10 cellular contexts compared by ENCODE assay signal in the genomic region with DNA sequence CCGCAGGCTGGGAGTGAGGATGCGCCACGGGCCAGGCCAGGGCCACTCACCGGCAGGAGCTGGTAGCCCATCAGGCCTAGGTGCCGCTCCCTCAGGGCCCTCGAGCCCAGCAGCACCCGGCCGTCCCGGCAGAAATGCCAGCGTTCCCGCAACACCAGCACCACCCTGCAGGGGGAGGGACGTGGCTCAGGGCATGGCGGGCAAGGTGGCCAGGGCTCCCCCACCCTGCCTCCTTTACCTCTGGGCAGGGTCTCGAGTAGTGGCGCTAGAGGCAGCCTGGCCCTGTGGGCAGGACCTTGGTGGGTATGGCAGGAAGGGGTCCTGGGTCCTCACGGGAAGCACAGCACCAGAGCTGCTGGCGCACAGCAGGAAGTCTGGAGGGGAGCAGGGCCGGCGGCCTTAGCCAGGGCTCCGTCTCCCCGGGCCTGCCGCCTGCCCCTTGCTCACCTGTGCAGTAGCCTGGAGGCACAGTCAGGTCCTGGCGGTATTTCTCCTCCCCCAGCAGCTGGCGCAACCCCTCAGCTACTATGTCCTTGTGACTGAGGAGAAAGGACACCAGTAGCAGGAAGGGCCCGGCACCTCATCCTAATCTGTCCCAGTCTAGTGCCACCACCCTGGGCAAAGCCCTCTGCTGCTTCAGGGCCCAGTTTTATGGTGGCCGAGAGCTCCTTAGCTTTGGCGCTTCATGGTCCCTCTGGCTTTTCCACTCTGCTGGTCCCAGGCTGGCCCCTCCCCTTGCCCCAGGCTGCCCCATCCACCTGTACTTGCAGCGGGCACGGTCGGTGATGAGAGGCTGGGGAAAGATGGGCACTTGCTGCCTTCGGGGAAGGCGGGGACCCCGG. TPM values are rescaled to one million over a fixed set of nuclear protein-coding genes. Genes with fewer than 3 reads are reported as not detected.
DNase-seq lines count a peak whose midpoint lies in the region; ATAC-seq and TF ChIP-seq lines count a peak whose summit lies in the region.
"Had no signal": no experiment of that assay in that cellular context is flagged by ENCODE, and none has a peak within 500 bp of the region (broad histone marks: within the 10 kb centered on the region; RNA-seq: fewer than 3 reads in every experiment).

No MANE protein-coding gene starts in this region.

- peaks cover 32% of the 10 kb centered on the region for H3K36me3 ChIP-seq in osteoblast (ENCODE audit: insufficient read depth, low read length)

- peak; percentile 43 for TF ChIP-seq CTCF in osteoblast (IDR thresholded peaks at IDR 0.05; ENCODE audit: extremely low read depth, low read depth, low read length)

- peaks cover 31% of the 10 kb centered on the region for H3K79me2 ChIP-seq in osteoblast (ENCODE audit: insufficient read depth, low read length)

- H3K9me3 ChIP-seq in osteoblast (ENCODE audit: low read depth, low read length) = no peaks in the 10 kb centered on the region

- H3K4me2 ChIP-seq in osteoblast (ENCODE audit: insufficient read depth, low read length) = no peak overlapping the region

- no peaks in the 10 kb centered on the region for H3K27me3 ChIP-seq in osteoblast (ENCODE audit: insufficient read depth, low read length)

- DNase-seq in DMS79 treated with DMSO at 0.1 percent for 48 hours (lab: John Stamatoyannopoulos, UW) = peak; percentile 37
- DNase-seq in DMS79 (lab: John Stamatoyannopoulos, UW) = no peak
- peak; percentile 31 for DNase-seq in KBM-7
- peak; percentile 68 for DNase-seq in ecto neural progenitor cell (ENCODE audit: low spot score)
- peak; percentile 90 for DNase-seq in osteoblast (ENCODE audit: insufficient read length, low spot score, missing footprints)
- DNase-seq in stimulated activated naive CD8-positive, alpha-beta T cell treated with anti-CD3 and anti-CD28 coated beads, Interleukin-15, Interleukin-2, amounts not matched to agents 100 U/mL and 50 U/mL, for 24 hours = no peak
- DNase-seq: activated B cell treated with CpG ODN at 0.5 μM for 24 hours, NCI-H1092 treated with DMSO at 0.1 percent for 48 hours had no signal

- in situ Hi-C loops in KBM-7 (cut with MboI; ENCODE audit: low pct_unique_long_range_greater_than_20kb, low sequenced_read_pairs) = no loop called here

- H3K4me1 ChIP-seq in osteoblast (ENCODE audit: insufficient read depth, low read length) = peaks cover 20% of the 10 kb centered on the region

- H4K20me1 ChIP-seq in osteoblast (ENCODE audit: insufficient read depth, low read length) = peaks cover 21% of the 10 kb centered on the region

- no peak overlapping the region for H3K27ac ChIP-seq in osteoblast (ENCODE audit: low read depth, low read length)

- no peak for ATAC-seq in GM21447 (IDR thresholded peaks at IDR 0.05; ENCODE audit: unreplicated experiment)
- ATAC-seq in stimulated activated naive CD8-positive, alpha-beta T cell treated with anti-CD3 and anti-CD28 coated beads, Interleukin-15, Interleukin-2, amounts not matched to agents 100 U/mL and 50 U/mL, for 24 hours = no peak
- ATAC-seq in GM18870 (IDR thresholded peaks at IDR 0.05; ENCODE audit: unreplicated experiment) = no peak

- H3K4me3 ChIP-seq in osteoblast (ENCODE audit: insufficient read depth, low read length) = no peak overlapping the region

- H2AFZ ChIP-seq in osteoblast (ENCODE audit: low read length) = no peak overlapping the region

RNA-seq across cellular contexts. Expression of gene FASTK, which starts 3.5 kb away (rescaled TPM):
- 87.6 and 95.2 TPM in 2 replicates for total RNA-seq in osteoblast

RNA-seq across cellular contexts. Expression of gene TMUB1, which starts 6.2 kb away (rescaled TPM):
- total RNA-seq in osteoblast = 17.4 and 18.1 TPM in 2 replicates

RNA-seq across cellular contexts. Expression of gene AGAP3, which starts 9.2 kb away (rescaled TPM):
- total RNA-seq in osteoblast = 39.8 and 45.7 TPM in 2 replicates

RNA-seq across cellular contexts. Expression of gene SLC4A2, which starts 17.7 kb away (rescaled TPM):
- 52.2 and 61.5 TPM in 2 replicates for total RNA-seq in osteoblast

RNA-seq across cellular contexts. Expression of gene CDK5, which starts 19.4 kb away (rescaled TPM):
- 15.9 and 17.0 TPM in 2 replicates for total RNA-seq in osteoblast

Comparison
In these comparisons a context has a peak if more than half of its experiments do, and no peak if none do; other contexts are left out.
1. DNase-seq: peak in DMS79 treated with DMSO at 0.1 percent for 48 hours (single experiment), KBM-7 (single experiment), ecto neural progenitor cell (single experiment) and osteoblast (single experiment); none in DMS79 (single experiment) and stimulated activated naive CD8-positive, alpha-beta T cell treated with anti-CD3 and anti-CD28 coated beads, Interleukin-15, Interleukin-2, amounts not matched to agents 100 U/mL and 50 U/mL, for 24 hours (single experiment).